Comparison of ENCODE assay signal across 10 cellular contexts in genomic region chr14:69481815-69482568, GRCh38. TPM values are rescaled to one million over a fixed set of nuclear protein-coding genes. Genes with fewer than 3 reads are reported as not detected.
DNase-seq lines count a peak whose midpoint lies in the region; ATAC-seq and TF ChIP-seq lines count a peak whose summit lies in the region.
"Had no signal": no experiment of that assay in that cellular context is flagged by ENCODE, and none has a peak within 500 bp of the region (broad histone marks: within the 10 kb centered on the region; RNA-seq: fewer than 3 reads in every experiment).

No MANE protein-coding gene starts in this region.

- peak; percentile 94 for ATAC-seq in GM18868 (IDR thresholded peaks at IDR 0.05; ENCODE audit: unreplicated experiment)
- ATAC-seq in GM21786 (IDR thresholded peaks at IDR 0.05; ENCODE audit: unreplicated experiment): peak; percentile 96
- peak; percentile 87 for ATAC-seq in HG03565 (IDR thresholded peaks at IDR 0.05; ENCODE audit: unreplicated experiment)
- ATAC-seq in esophagus mucosa: no peak
- ATAC-seq: PC-3 had no signal

- H3K4me3 Mint-ChIP-seq in activated CD4-positive, alpha-beta T cell treated with anti-CD3 and anti-CD28 coated beads, Interleukin-2, amount 10 ng/mL, durations not matched to agents 7 days and 5 days: no peak overlapping the region
- no peak overlapping the region for H3K4me3 Mint-ChIP-seq in nephron progenitor cell

- H3K4me1 Mint-ChIP-seq in activated CD4-positive, alpha-beta T cell treated with anti-CD3 and anti-CD28 coated beads, Interleukin-2, amount 10 ng/mL, durations not matched to agents 7 days and 5 days: no peaks in the 10 kb centered on the region
- H3K4me1 Mint-ChIP-seq in nephron progenitor cell: peaks cover 21% of the 10 kb centered on the region

- H3K27ac Mint-ChIP-seq in activated CD4-positive, alpha-beta T cell treated with anti-CD3 and anti-CD28 coated beads, Interleukin-2, amount 10 ng/mL, durations not matched to agents 7 days and 5 days: no peak overlapping the region
- H3K27ac Mint-ChIP-seq in nephron progenitor cell: no peak overlapping the region

- no peaks in the 10 kb centered on the region for H3K9me3 Mint-ChIP-seq in activated CD4-positive, alpha-beta T cell treated with anti-CD3 and anti-CD28 coated beads, Interleukin-2, amount 10 ng/mL, durations not matched to agents 7 days and 5 days
- H3K9me3 Mint-ChIP-seq in nephron progenitor cell: no peaks in the 10 kb centered on the region

- H3K36me3 Mint-ChIP-seq in activated CD4-positive, alpha-beta T cell treated with anti-CD3 and anti-CD28 coated beads, Interleukin-2, amount 10 ng/mL, durations not matched to agents 7 days and 5 days (ENCODE audit: low read depth): no peaks in the 10 kb centered on the region
- no peaks in the 10 kb centered on the region for H3K36me3 Mint-ChIP-seq in nephron progenitor cell (ENCODE audit: low read depth)

- POLR2A ChIA-PET in activated CD4-positive, alpha-beta T cell treated with anti-CD3 and anti-CD28 coated beads, Interleukin-2, amount 10 ng/mL, durations not matched to agents 7 days and 5 days (lab: Charles Lee): no interaction called here

- CTCF ChIA-PET in activated CD4-positive, alpha-beta T cell treated with anti-CD3 and anti-CD28 coated beads, Interleukin-2, amount 10 ng/mL, durations not matched to agents 7 days and 5 days (lab: Charles Lee): interaction anchor here (0.9 to 1.0 kb wide), 2 partner anchors 66 to 220 kb away, joined by 3 to 4 read pairs; no protein-coding TSS in a partner anchor

- H3K27me3 Mint-ChIP-seq in activated CD4-positive, alpha-beta T cell treated with anti-CD3 and anti-CD28 coated beads, Interleukin-2, amount 10 ng/mL, durations not matched to agents 7 days and 5 days: peaks cover 46% of the 10 kb centered on the region
- H3K27me3 Mint-ChIP-seq in nephron progenitor cell (ENCODE audit: low read depth, poor library complexity): peaks cover 86% of the 10 kb centered on the region

- no peak for TF ChIP-seq CTCF in nephron progenitor cell (IDR thresholded peaks at IDR 0.05)

- DNase-seq in kidney glomerular epithelial cell (lab: John Stamatoyannopoulos, UW) (peak; percentile 58), nephron progenitor cell (no peak)
- DNase-seq in activated CD4-positive, alpha-beta T cell treated with anti-CD3 and anti-CD28 coated beads, Interleukin-2, amount 10 ng/mL, durations not matched to agents 7 days and 5 days: no peak
- DNase-seq in activated effector memory CD4-positive, alpha-beta T cell treated with Interleukin-2 at 50 U/mL for 16 hours: no peak
- DNase-seq: PC-3 had no signal

RNA-seq across cellular contexts. Expression of gene PLEKHD1, which starts 2.5 kb away (rescaled TPM):
- total RNA-seq in activated CD4-positive, alpha-beta T cell treated with anti-CD3 and anti-CD28 coated beads, Interleukin-2, amount 10 ng/mL, durations not matched to agents 7 days and 5 days: under 1 TPM; 0.15 to 0.19 TPM
- total RNA-seq in esophagus mucosa: not detected
- total RNA-seq: lung microvascular endothelial cell had no signal
